Comparison of ENCODE assay signal across 16 cellular contexts in genomic region chr3:111593666-111594065, GRCh38. TPM values are rescaled to one million over a fixed set of nuclear protein-coding genes. Genes with fewer than 3 reads are reported as not detected.
A peak's percentile ranks its signal among the peaks of the same experiment; 100 is the strongest.
DNase-seq lines count a peak whose midpoint lies in the region; ATAC-seq and TF ChIP-seq lines count a peak whose summit lies in the region.
"Had no signal": no experiment of that assay in that cellular context is flagged by ENCODE, and none has a peak within 500 bp of the region (broad histone marks: within the 10 kb centered on the region; RNA-seq: fewer than 3 reads in every experiment).

No MANE protein-coding gene starts in this region.

- peak overlapping the region; percentile 11 for H3K27ac Mint-ChIP-seq in Calu3 (ENCODE audit: unreplicated experiment)
- peak overlapping the region; percentile 97 for H3K27ac Mint-ChIP-seq in activated CD8-positive, alpha-beta T cell treated with anti-CD3 and anti-CD28 coated beads for 36 hours
- H3K27ac Mint-ChIP-seq in natural killer cell treated with Interleukin-12 subunit alpha and Interleukin-12 subunit beta and Interleukin-15 and Interleukin-18, amount 100 ng/mL, for 72 hours = peak overlapping the region; percentile 82 to 88

- H3K36me3 Mint-ChIP-seq in Calu3 (ENCODE audit: insufficient read depth, unreplicated experiment) = peaks cover 6% of the 10 kb centered on the region
- peaks cover 81% of the 10 kb centered on the region for H3K36me3 Mint-ChIP-seq in activated CD8-positive, alpha-beta T cell treated with anti-CD3 and anti-CD28 coated beads for 36 hours (ENCODE audit: low read depth)
- H3K36me3 Mint-ChIP-seq in natural killer cell treated with Interleukin-12 subunit alpha and Interleukin-12 subunit beta and Interleukin-15 and Interleukin-18, amount 100 ng/mL, for 72 hours = peaks cover 51% of the 10 kb centered on the region

- no peak for TF ChIP-seq CTCF in Calu3 (IDR thresholded peaks at IDR 0.05; ENCODE audit: unreplicated experiment)
- no peak for TF ChIP-seq CTCF in activated CD8-positive, alpha-beta T cell treated with anti-CD3 and anti-CD28 coated beads for 36 hours (IDR thresholded peaks at IDR 0.05)
- TF ChIP-seq CTCF in right lobe of liver (IDR thresholded peaks at IDR 0.05) = no peak
- no peak for TF ChIP-seq CTCF in lower leg skin (IDR thresholded peaks at IDR 0.05)

- peaks cover 60% of the 10 kb centered on the region for H3K4me1 Mint-ChIP-seq in Calu3 (ENCODE audit: low read depth, unreplicated experiment)
- peaks cover 65% of the 10 kb centered on the region for H3K4me1 Mint-ChIP-seq in activated CD8-positive, alpha-beta T cell treated with anti-CD3 and anti-CD28 coated beads for 36 hours (ENCODE audit: low read depth)
- peaks cover 23 to 58% of the 10 kb centered on the region in 2 donors for H3K4me1 Mint-ChIP-seq in natural killer cell treated with Interleukin-12 subunit alpha and Interleukin-12 subunit beta and Interleukin-15 and Interleukin-18, amount 100 ng/mL, for 72 hours (ENCODE audit: low read depth in 2 of 2)

- no peaks in the 10 kb centered on the region for H3K79me2 ChIP-seq in Karpas-422 (ENCODE audit: low read length)

- BruUV-seq in Calu3 (replicated peaks; lab: Mats Ljungman, UMichigan) = no TSS peak

- no peak overlapping the region for H2AFZ ChIP-seq in Karpas-422 (ENCODE audit: low read length)

- no peaks in the 10 kb centered on the region for H3K27me3 ChIP-seq in right lobe of liver
- H3K27me3 ChIP-seq in Karpas-422 (ENCODE audit: low read length) = no peaks in the 10 kb centered on the region
- H3K27me3 ChIP-seq: heart left ventricle had no signal

- H3K4me3 ChIP-seq in right lobe of liver = no peak overlapping the region
- H3K4me3 ChIP-seq in Karpas-422 (ENCODE audit: low read length) = no peak overlapping the region
- no peak overlapping the region for H3K4me3 ChIP-seq in lower leg skin (ENCODE audit: low read depth, poor library complexity, severe bottlenecking)
- H3K4me3 ChIP-seq: heart left ventricle, SK-N-MC had no signal

- TF ChIP-seq POLR2A in right lobe of liver (IDR thresholded peaks at IDR 0.05) = no peak
- TF ChIP-seq POLR2A in lower leg skin (IDR thresholded peaks at IDR 0.05) = no peak

- ATAC-seq in GM21381 (IDR thresholded peaks at IDR 0.05; ENCODE audit: unreplicated experiment) (peak; percentile 3), right lobe of liver (no peak), HG02642 (IDR thresholded peaks at IDR 0.05; ENCODE audit: poor library complexity, unreplicated experiment) (no peak)
- no peak for ATAC-seq in activated CD8-positive, alpha-beta T cell treated with anti-CD3 and anti-CD28 coated beads for 36 hours
- no peak for ATAC-seq in natural killer cell treated with Interleukin-12 subunit alpha and Interleukin-12 subunit beta and Interleukin-15 and Interleukin-18, amount 100 ng/mL, for 72 hours
- ATAC-seq: heart left ventricle had no signal

- DNase-seq in Calu3 (no peak), right lobe of liver (no peak), Karpas-422 (no peak), lower leg skin (ENCODE audit: low spot score in 2 of 2) (no peak)
- no peak for DNase-seq in activated CD8-positive, alpha-beta T cell treated with anti-CD3 and anti-CD28 coated beads for 36 hours
- no peak for DNase-seq in natural killer cell treated with Interleukin-12 subunit alpha and Interleukin-12 subunit beta and Interleukin-15 and Interleukin-18, amount 100 ng/mL, for 72 hours (ENCODE audit: low spot score)
- DNase-seq: activated CD4-positive, alpha-beta T cell treated with anti-CD3 and anti-CD28 coated beads, Interleukin-2, amount 50 U/mL, for 4 hours; effector memory CD4-positive, alpha-beta T cell; heart left ventricle; NCI-H774; stimulated activated CD4-positive, alpha-beta T cell treated with anti-CD3 and anti-CD28 coated beads, Interleukin-4, amount 100 ng/mL, for 24 hours had no signal

- no peak overlapping the region for H3K4me3 Mint-ChIP-seq in Calu3 (ENCODE audit: low read depth, unreplicated experiment)
- H3K4me3 Mint-ChIP-seq in activated CD8-positive, alpha-beta T cell treated with anti-CD3 and anti-CD28 coated beads for 36 hours = peak overlapping the region; percentile 97
- H3K4me3 Mint-ChIP-seq in natural killer cell treated with Interleukin-12 subunit alpha and Interleukin-12 subunit beta and Interleukin-15 and Interleukin-18, amount 100 ng/mL, for 72 hours = peak overlapping the region; percentile 82

- intact Hi-C loops in Calu3 (cut with micrococcal nuclease; ENCODE audit: unreplicated experiment) (no loop called here), right lobe of liver (cut with DNase I) (no loop called here), lower leg skin (cut with DNase I; ENCODE audit: low total_unique reads) (no loop called here)
- intact Hi-C loops in activated CD8-positive, alpha-beta T cell treated with anti-CD3 and anti-CD28 coated beads for 36 hours (cut with micrococcal nuclease) = no loop called here

- H4K20me1 ChIP-seq in Karpas-422 (ENCODE audit: insufficient read depth, low read depth, low read length) = no peaks in the 10 kb centered on the region

- no peaks in the 10 kb centered on the region for H3K9me3 Mint-ChIP-seq in Calu3 (ENCODE audit: low read depth, unreplicated experiment)
- no peaks in the 10 kb centered on the region for H3K9me3 Mint-ChIP-seq in activated CD8-positive, alpha-beta T cell treated with anti-CD3 and anti-CD28 coated beads for 36 hours
- H3K9me3 Mint-ChIP-seq in natural killer cell treated with Interleukin-12 subunit alpha and Interleukin-12 subunit beta and Interleukin-15 and Interleukin-18, amount 100 ng/mL, for 72 hours = no peaks in the 10 kb centered on the region

- WGBS in right lobe of liver (ENCODE audit: insufficient coverage, low coverage, low lambda C conversion rate, missing lambda C conversion rate) = 77% methylated on average over 6 of the region's 9 CpGs
- WGBS in lower leg skin, 2 donors = 89 to 91% methylated on average over 9 of the region's 9 CpGs

- H3K9me2 ChIP-seq in Karpas-422 (replicated peaks; ENCODE audit: insufficient read depth, low read length) = no peaks in the 10 kb centered on the region

- POLR2A ChIA-PET in activated CD8-positive, alpha-beta T cell treated with anti-CD3 and anti-CD28 coated beads for 36 hours (lab: Charles Lee) = interaction anchor here (0.8 to 3.5 kb wide), 15 partner anchors 8 to 59 kb away, joined by 3 to 32 read pairs (median 7); no protein-coding TSS in a partner anchor

- no peaks in the 10 kb centered on the region for H3K4me1 ChIP-seq in right lobe of liver
- H3K4me1 ChIP-seq in Karpas-422 (ENCODE audit: low read length) = peaks cover 9% of the 10 kb centered on the region
- H3K4me1 ChIP-seq: heart left ventricle had no signal

- H3K36me3 ChIP-seq in right lobe of liver (no peaks in the 10 kb centered on the region), Karpas-422 (ENCODE audit: insufficient read depth, low read length) (no peaks in the 10 kb centered on the region)
- H3K36me3 ChIP-seq: heart left ventricle had no signal

- H3K9me3 ChIP-seq in right lobe of liver (no peaks in the 10 kb centered on the region), Karpas-422 (ENCODE audit: low read length) (no peaks in the 10 kb centered on the region)
- H3K9me3 ChIP-seq: heart left ventricle had no signal

- no peaks in the 10 kb centered on the region for H3K27me3 Mint-ChIP-seq in Calu3 (ENCODE audit: unreplicated experiment)
- no peaks in the 10 kb centered on the region for H3K27me3 Mint-ChIP-seq in activated CD8-positive, alpha-beta T cell treated with anti-CD3 and anti-CD28 coated beads for 36 hours
- H3K27me3 Mint-ChIP-seq in natural killer cell treated with Interleukin-12 subunit alpha and Interleukin-12 subunit beta and Interleukin-15 and Interleukin-18, amount 100 ng/mL, for 72 hours = no peaks in the 10 kb centered on the region

- no peak overlapping the region for H3K9ac ChIP-seq in Karpas-422 (ENCODE audit: low read length)

- no peak overlapping the region for H3K4me2 ChIP-seq in Karpas-422 (ENCODE audit: low read depth, low read length, poor library complexity, severe bottlenecking)

- H3K27ac ChIP-seq in right lobe of liver (no peak overlapping the region), Karpas-422 (ENCODE audit: low read length) (no peak overlapping the region)
- H3K27ac ChIP-seq: heart left ventricle, SK-N-MC had no signal

- CTCF ChIA-PET in Calu3 (lab: Charles Lee) = no interaction called here
- CTCF ChIA-PET in activated CD8-positive, alpha-beta T cell treated with anti-CD3 and anti-CD28 coated beads for 36 hours (lab: Charles Lee) = interaction anchor here (1.2 to 3.3 kb wide), 9 partner anchors 7 to 98 kb away, joined by 3 to 30 read pairs (median 6); no protein-coding TSS in a partner anchor

RNA-seq across cellular contexts. Expression of gene ZBED2, which starts 1.5 kb away (rescaled TPM):
- total RNA-seq in Calu3 (2022) (0.24 and 0.56 TPM in 2 replicates), right lobe of liver (not detected), lower leg skin (1 to 10 TPM in 1 of 4 donors, under 1 TPM in 2, not detected in 1; 0.49 to 1.9 (median 0.84) TPM)
- 100 to 1,000 TPM; 226 to 235 TPM for total RNA-seq in activated CD8-positive, alpha-beta T cell treated with anti-CD3 and anti-CD28 coated beads for 36 hours
- total RNA-seq in natural killer cell treated with Interleukin-12 subunit alpha and Interleukin-12 subunit beta and Interleukin-15 and Interleukin-18, amount 100 ng/mL, for 72 hours = 10 to 100 TPM in 1 of 2 donors, 1 to 10 TPM in 1; 5.7 to 70.2 TPM
- total RNA-seq in Karpas-422 (2014; rRNA removed; shearing (Covaris generic); ENCODE audit: low replicate concordance) = not detected in 2 replicates
- total RNA-seq: liver, posterior vena cava had no signal

RNA-seq across cellular contexts. Expression of gene CD96, which starts 51.7 kb away (rescaled TPM):
- 0.27 TPM in 1 of 2 replicates, not detected in the other for total RNA-seq in Calu3 (2022)
- 100 to 1,000 TPM; 142 to 147 TPM for total RNA-seq in activated CD8-positive, alpha-beta T cell treated with anti-CD3 and anti-CD28 coated beads for 36 hours
- 100 to 1,000 TPM; 152 to 168 TPM for total RNA-seq in natural killer cell treated with Interleukin-12 subunit alpha and Interleukin-12 subunit beta and Interleukin-15 and Interleukin-18, amount 100 ng/mL, for 72 hours
- total RNA-seq in right lobe of liver = 1 to 10 TPM in 1 of 6 experiments, under 1 TPM in 5; 0.31 to 1.3 (median 0.79) TPM
- not detected in 2 replicates for total RNA-seq in Karpas-422 (2014; rRNA removed; shearing (Covaris generic); ENCODE audit: low replicate concordance)
- total RNA-seq in lower leg skin = 1 to 10 TPM in 1 of 4 donors, under 1 TPM in 3; 0.27 to 2.1 (median 0.72) TPM

Comparison
In these comparisons a context has a peak if more than half of its experiments do, and no peak if none do; other contexts are left out.
1. H3K27ac Mint-ChIP-seq: peak in every context shown above with its lines; median percentile 97 in activated CD8-positive, alpha-beta T cell treated with anti-CD3 and anti-CD28 coated beads for 36 hours; 85 in natural killer cell treated with Interleukin-12 subunit alpha and Interleukin-12 subunit beta and Interleukin-15 and Interleukin-18, amount 100 ng/mL, for 72 hours; 11 in Calu3.
2. RNA of gene CD96, which starts 51.7 kb away (total RNA-seq): 152 to 168 TPM in natural killer cell treated with Interleukin-12 subunit alpha and Interleukin-12 subunit beta and Interleukin-15 and Interleukin-18, amount 100 ng/mL, for 72 hours and 142 to 147 TPM in activated CD8-positive, alpha-beta T cell treated with anti-CD3 and anti-CD28 coated beads for 36 hours; 0.27 to 2.1 TPM in lower leg skin, 0.31 to 1.3 TPM in right lobe of liver, 0.27 TPM in Calu3 and not detected in Karpas-422; every median in the first group is over 10 times any median in the second.